ENCODE assay signal across 21 cellular contexts in the genomic region with DNA sequence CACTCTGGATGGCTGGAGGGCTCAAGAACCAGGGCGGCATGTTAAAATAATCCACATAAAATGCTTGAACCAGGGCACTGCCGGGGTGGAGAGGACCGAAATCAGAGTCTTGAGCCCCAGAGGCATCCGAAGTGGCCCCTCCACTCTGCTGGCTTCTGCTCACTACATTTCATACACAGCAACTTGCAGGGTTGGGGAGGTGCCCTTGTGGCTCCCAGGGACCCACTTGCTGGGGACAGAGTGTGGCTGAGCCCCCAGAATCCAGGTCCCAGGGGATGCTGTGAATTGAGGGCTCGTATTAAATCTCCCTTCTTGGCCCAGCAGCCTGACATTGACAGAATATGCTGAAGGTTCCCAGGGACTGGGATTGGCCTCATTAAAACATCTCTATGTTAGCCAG.
DNase-seq lines count a peak whose midpoint lies in the region; FAIRE-seq and TF ChIP-seq lines count a peak whose summit lies in the region.
"Had no signal": no experiment of that assay in that cellular context is flagged by ENCODE, and none has a peak within 500 bp of the region (broad histone marks: within the 10 kb centered on the region; RNA-seq: fewer than 3 reads in every experiment).

No MANE protein-coding gene starts in this region.

- intact Hi-C loops in spleen (cut with DNase I; ENCODE audit: low total_unique reads), result no loop called here

- TF ChIP-seq CTCF in H1 (IDR thresholded peaks at IDR 0.05; ENCODE audit: control extremely low read depth in 1 of 3, insufficient read depth in 1 of 3, low read depth in 1 of 3, low read length in 3 of 3), result no peak
- TF ChIP-seq CTCF in spleen (IDR thresholded peaks at IDR 0.05 in 8 of 11, conservative IDR thresholded peaks at IDR 0.05 in 3 of 11), result no peak

- TF ChIP-seq RAD21 in H1 (IDR thresholded peaks at IDR 0.05 in 1 of 2, conservative IDR thresholded peaks at IDR 0.05 in 1 of 2; ENCODE audit: low read depth in 2 of 2, low read length in 2 of 2), result no peak

- DNase-seq in H1 (ENCODE audit: low read depth in 1 of 2, low spot score in 2 of 2) (no peak), neuronal stem cell (ENCODE audit: low spot score) (no peak), DMS153 (lab: John Stamatoyannopoulos, UW) (no peak), spleen (no peak)
- DNase-seq in activated CD4-positive, alpha-beta T cell treated with anti-CD3 and anti-CD28 coated beads for 48 hours, result no peak
- DNase-seq: 8988T; ACHN; BE2C; C1 segment of cervical spinal cord; CD4-positive, alpha-beta memory T cell; CD4-positive, CD25-positive, alpha-beta regulatory T cell; CD8-positive, alpha-beta memory T cell; COR-L47; DMS 273 treated with DMSO at 0.1 percent for 48 hours; DMS79 treated with DMSO at 0.1 percent for 48 hours; GF-D8 had no signal

- H3K79me2 ChIP-seq in H1 (ENCODE audit: control insufficient read depth in 1 of 2, insufficient read depth in 2 of 2, low read length in 2 of 2), result no peaks in the 10 kb centered on the region

- H3K4me3 ChIP-seq in H1 (ENCODE audit: extremely low read depth in 1 of 4, insufficient read depth in 2 of 4, low read depth in 3 of 4, low read length in 4 of 4) (no peak overlapping the region), neuronal stem cell (ENCODE audit: low read length in 2 of 2) (no peak overlapping the region), spleen (no peak overlapping the region)
- H3K4me3 ChIP-seq: BLaER1 had no signal

- H3K27ac ChIP-seq in H1 (ENCODE audit: low read depth, low read length) (no peak overlapping the region), neuronal stem cell (replicated peaks; ENCODE audit: low read length) (no peak overlapping the region), spleen (no peak overlapping the region)
- H3K27ac ChIP-seq: BLaER1 had no signal

- H3K56ac ChIP-seq in H1 (replicated peaks; ENCODE audit: insufficient read length, low read depth, low read length), result no peak overlapping the region

- no peak overlapping the region; the same call in 1 of the 2 replicates for H2BK12ac ChIP-seq in H1 (ENCODE audit: low read depth, low read length)
- H2BK12ac ChIP-seq in neuronal stem cell (ENCODE audit: low read length), result no peak overlapping the region

- no peaks in the 10 kb centered on the region for H3K23me2 ChIP-seq in H1 (ENCODE audit: low read depth, low read length)

- no peak overlapping the region for H3K18ac ChIP-seq in H1 (ENCODE audit: extremely low read depth, low read length)
- H3K18ac ChIP-seq in neuronal stem cell (ENCODE audit: low read length), result peak overlapping the region; percentile 56

- H2BK5ac ChIP-seq in H1 (ENCODE audit: low read depth, low read length) (no peak overlapping the region), neuronal stem cell (ENCODE audit: low read length) (no peak overlapping the region)

- H2AFZ ChIP-seq in H1 (ENCODE audit: low read length), result no peak overlapping the region
- no peak overlapping the region for H2AFZ ChIP-seq in neuronal stem cell (ENCODE audit: low read length)

- H3K36me3 ChIP-seq in H1 (ENCODE audit: control insufficient read depth in 2 of 4, insufficient read depth in 4 of 4, low read length in 3 of 4), result no peaks in the 10 kb centered on the region
- H3K36me3 ChIP-seq in neuronal stem cell (replicated peaks in 1 of 2; ENCODE audit: control insufficient read depth in 2 of 2, insufficient read depth in 2 of 2, low read length in 2 of 2), result no peaks in the 10 kb centered on the region
- no peaks in the 10 kb centered on the region for H3K36me3 ChIP-seq in spleen
- H3K36me3 ChIP-seq: BE2C, BLaER1 had no signal

- CTCF ChIA-PET in H1 (lab: Charles Lee; ENCODE audit: partially characterized antibody), result interaction anchor here (1.4 to 15.3 kb wide), 3 partner anchors 13 to 255 kb away, joined by 4 to 211 read pairs (median 4); no protein-coding TSS in a partner anchor

- H3K4me2 ChIP-seq in H1 (ENCODE audit: insufficient read depth in 1 of 2, low read depth in 2 of 2, low read length in 2 of 2), result no peak overlapping the region
- no peak overlapping the region for H3K4me2 ChIP-seq in neuronal stem cell (ENCODE audit: insufficient read depth, low read length, poor library complexity, severe bottlenecking)
- H3K4me2 ChIP-seq: BLaER1 had no signal

- 88% methylated on average over 5 of the region's 5 CpGs; no CpG with 5 or more reads in 1 of the 2 experiments for WGBS in H1 (ENCODE audit: extremely low coverage in 1 of 2, insufficient coverage in 1 of 2, insufficient read length in 1 of 2, insufficient replicate concordance in 2 of 2, low coverage in 1 of 2, low lambda C conversion rate in 2 of 2, missing lambda C conversion rate in 1 of 2), 2 experiments
- no CpG with 5 or more reads among the region's 5 CpGs for WGBS in neuronal stem cell (ENCODE audit: extremely low coverage in 2 of 2, insufficient read length in 2 of 2, insufficient replicate concordance in 1 of 2), 2 donors
- WGBS in spleen, 5 donors, result 81 to 92% (median 89%) methylated on average over 5 of the region's 5 CpGs

- no peak overlapping the region for H3K4ac ChIP-seq in H1 (replicated peaks; ENCODE audit: insufficient read length, low read depth, low read length)
- no peak overlapping the region for H3K4ac ChIP-seq in neuronal stem cell (ENCODE audit: low read length)

- H4K91ac ChIP-seq in H1 (replicated peaks; ENCODE audit: insufficient read length, low read length) (no peak overlapping the region), neuronal stem cell (ENCODE audit: low read depth, low read length, poor library complexity) (no peak overlapping the region)

- H3K9me3 ChIP-seq in H1 (ENCODE audit: insufficient read depth in 2 of 2, low read depth in 1 of 2, low read length in 1 of 2), result no peaks in the 10 kb centered on the region
- no peaks in the 10 kb centered on the region for H3K9me3 ChIP-seq in neuronal stem cell (replicated peaks in 1 of 2; ENCODE audit: control insufficient read depth in 2 of 2, insufficient read depth in 1 of 2, low read depth in 1 of 2, low read length in 2 of 2)
- H3K9me3 ChIP-seq in spleen, result no peaks in the 10 kb centered on the region
- H3K9me3 ChIP-seq: BE2C, BLaER1 had no signal

- H3K23ac ChIP-seq in H1 (ENCODE audit: insufficient read length) (no peak overlapping the region), neuronal stem cell (ENCODE audit: low read depth, low read length, poor library complexity) (no peak overlapping the region)

- H2BK20ac ChIP-seq in H1 (ENCODE audit: low read length), result 0 out of 2 replicates have a peak overlapping the region, but pooled peaks have one; percentile 66

- no peaks in the 10 kb centered on the region for H3K27me3 ChIP-seq in H1 (replicated peaks in 1 of 4; ENCODE audit: control insufficient read depth in 3 of 4, extremely low read depth in 1 of 4, insufficient read depth in 3 of 4, low read length in 3 of 4)
- H3K27me3 ChIP-seq in neuronal stem cell (ENCODE audit: control insufficient read depth in 3 of 3, insufficient read depth in 3 of 3, low read depth in 1 of 3, low read length in 3 of 3), result peaks cover 0 to 49% (median 0%) of the 10 kb centered on the region in 3 experiments
- peaks cover 0 to 81% (median 0%) of the 10 kb centered on the region in 7 donors for H3K27me3 ChIP-seq in spleen (replicated peaks in 1 of 7)
- H3K27me3 ChIP-seq: BE2C, BLaER1 had no signal

- no peak overlapping the region for H2AK5ac ChIP-seq in H1 (ENCODE audit: low read depth, low read length)
- peak overlapping the region; percentile 56 for H2AK5ac ChIP-seq in neuronal stem cell (ENCODE audit: low read depth, low read length)

- H3K14ac ChIP-seq in H1 (ENCODE audit: insufficient read length) (no peak overlapping the region), neuronal stem cell (ENCODE audit: low read length) (peak overlapping the region; percentile 15)

- H3K79me1 ChIP-seq in H1 (ENCODE audit: low read depth, low read length), result no peaks in the 10 kb centered on the region
- H3K79me1 ChIP-seq in neuronal stem cell (ENCODE audit: low read depth, low read length), result no peaks in the 10 kb centered on the region

- H3K9ac ChIP-seq in H1 (replicated peaks in 1 of 4; ENCODE audit: extremely low read depth in 1 of 4, low read depth in 3 of 4, low read length in 3 of 4), result no peak overlapping the region
- H3K9ac ChIP-seq in neuronal stem cell (ENCODE audit: low read depth, low read length, poor library complexity), result no peak overlapping the region
- H3K9ac ChIP-seq: BLaER1 had no signal

- H4K8ac ChIP-seq in H1 (ENCODE audit: extremely low read depth, insufficient read depth, low read length) (no peak overlapping the region), neuronal stem cell (ENCODE audit: low read depth, low read length) (no peak overlapping the region)

- no peak for TF ChIP-seq POLR2A in H1 (IDR thresholded peaks at IDR 0.05; ENCODE audit: control extremely low read depth in 1 of 2, low read depth in 2 of 2, low read length in 2 of 2)
- TF ChIP-seq POLR2A in spleen (IDR thresholded peaks at IDR 0.05), result no peak

- no peak for FAIRE-seq in H1 (lab: Jason Lieb, UNC)
- FAIRE-seq: A204.1, G401.6, GM12891, GM19239 had no signal

- no peaks in the 10 kb centered on the region for H4K20me1 ChIP-seq in H1 (replicated peaks in 1 of 2; ENCODE audit: control insufficient read depth in 1 of 2, insufficient read depth in 2 of 2, low read length in 2 of 2)
- H4K20me1 ChIP-seq: BLaER1 had no signal

- no peak overlapping the region for H2BK120ac ChIP-seq in H1 (replicated peaks; ENCODE audit: low read depth, low read length)
- no peak overlapping the region for H2BK120ac ChIP-seq in neuronal stem cell (ENCODE audit: low read depth, low read length)

- POLR2A ChIA-PET in H1 (lab: Charles Lee; ENCODE audit: partially characterized antibody), result no interaction called here

- no peak overlapping the region for H4K5ac ChIP-seq in H1 (ENCODE audit: insufficient read length, low read depth, low read length)

- 0 out of 2 replicates have a peak overlapping the region, but pooled peaks have one; percentile 31 for H2BK15ac ChIP-seq in H1 (ENCODE audit: low read length)
- no peak overlapping the region for H2BK15ac ChIP-seq in neuronal stem cell (ENCODE audit: low read length)

- H3K4me1 ChIP-seq in H1 (replicated peaks in 1 of 4; ENCODE audit: control insufficient read depth in 3 of 4, insufficient read depth in 4 of 4, low read length in 3 of 4) (peaks cover 0 to 18% (median 7%) of the 10 kb centered on the region in 4 experiments; a peak in 6 of 7 replicates), neuronal stem cell (ENCODE audit: control insufficient read depth in 2 of 2, insufficient read depth in 1 of 2, low read depth in 1 of 2, low read length in 2 of 2) (peaks cover 0 to 11% of the 10 kb centered on the region in 2 donors), spleen (no peaks in the 10 kb centered on the region)
- H3K4me1 ChIP-seq: BLaER1 had no signal

- no peak for TF ChIP-seq EP300 in H1 (IDR thresholded peaks at IDR 0.05; ENCODE audit: borderline replicate concordance in 1 of 2, low read depth in 2 of 2, low read length in 2 of 2)

TF ChIP-seq in H1, 55 proteins besides CTCF, POLR2A, EP300 and RAD21 (continues in another document):
- TF ChIP-seq EGR1 (IDR thresholded peaks at IDR 0.05; ENCODE audit: borderline replicate concordance, low read depth, low read length) (no peak), GTF2F1 (IDR thresholded peaks at IDR 0.05; ENCODE audit: borderline replicate concordance, low read depth, low read length) (no peak), RBBP5 (IDR thresholded peaks at IDR 0.05; ENCODE audit: borderline replicate concordance, low read depth, low read length) (no peak), TEAD4 (IDR thresholded peaks at IDR 0.05; ENCODE audit: low read depth, low read length) (no peak), SRF (IDR thresholded peaks at IDR 0.05; ENCODE audit: low read depth, low read length) (no peak)
